Comparison of ENCODE assay signal across 1 cellular context in the genomic region with DNA sequence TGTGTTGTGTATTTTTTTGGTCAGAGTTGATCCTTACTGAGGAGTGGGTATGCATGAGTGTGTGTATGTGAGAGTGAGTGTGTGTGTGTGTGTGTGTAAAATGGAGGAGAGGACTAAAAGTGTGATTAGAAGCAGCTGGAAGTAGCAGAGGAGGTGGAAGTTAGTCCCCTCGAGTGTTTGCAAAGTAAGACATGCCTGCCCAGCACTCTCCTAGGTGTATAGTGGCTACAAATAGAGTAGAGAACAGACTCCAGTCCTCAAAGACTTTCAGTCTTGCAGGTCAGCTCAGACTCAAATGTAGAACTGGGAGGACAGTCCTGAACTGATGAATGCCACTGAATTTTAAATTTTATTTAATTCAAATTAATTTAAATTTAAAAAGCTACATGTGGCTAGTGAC.
TF ChIP-seq lines count a peak whose summit lies in the region.

No MANE protein-coding gene starts in this region.

TF ChIP-seq in GM12891, 5 proteins besides CTCF, POLR2A, EP300 and RAD21 (continued from another document):
- TF ChIP-seq SPI1 (IDR thresholded peaks at IDR 0.05; ENCODE audit: low read depth, low read length), result no peak
